8 cellular contexts compared by ENCODE assay signal in genomic region chr2:27723372-27724144, GRCh38. TPM values are rescaled to one million over a fixed set of nuclear protein-coding genes. Genes with fewer than 3 reads are reported as not detected.
DNase-seq lines count a peak whose midpoint lies in the region; ATAC-seq and TF ChIP-seq lines count a peak whose summit lies in the region.

No MANE protein-coding gene starts in this region.

- H3K27me3 ChIP-seq in HAP-1 (ENCODE audit: low read depth) (no peaks in the 10 kb centered on the region), PC-3 (ENCODE audit: low read length) (no peaks in the 10 kb centered on the region), layer of hippocampus (ENCODE audit: control insufficient read depth, insufficient read depth, low read length) (no peaks in the 10 kb centered on the region)

- in situ Hi-C loops in HAP-1 (cut with MboI; ENCODE audit: low sequenced_read_pairs): no loop called here

- H3K36me3 Mint-ChIP-seq in Calu3 (ENCODE audit: insufficient read depth, unreplicated experiment): peaks cover 6% of the 10 kb centered on the region

- peak overlapping the region; percentile 60 for H2AFZ ChIP-seq in PC-3 (ENCODE audit: low read length)

- H3K36me3 ChIP-seq in HAP-1 (replicated peaks): no peaks in the 10 kb centered on the region
- H3K36me3 ChIP-seq in PC-3 (ENCODE audit: low read depth, low read length): no peaks in the 10 kb centered on the region

- ATAC-seq in PC-3: peak; percentile 62
- ATAC-seq in HG03460 (IDR thresholded peaks at IDR 0.05; ENCODE audit: unreplicated experiment): no peak

- peak overlapping the region; percentile 59 for H3K27ac ChIP-seq in PC-3 (ENCODE audit: low read length)
- H3K27ac ChIP-seq in layer of hippocampus (ENCODE audit: low read depth, low read length): peak overlapping the region; percentile 22

- H3K9me2 ChIP-seq in PC-3 (replicated peaks; ENCODE audit: low read length): no peaks in the 10 kb centered on the region

- H3K4me1 ChIP-seq in HAP-1 (no peaks in the 10 kb centered on the region), PC-3 (ENCODE audit: insufficient read depth, low read length) (peaks cover 45% of the 10 kb centered on the region)

- TF ChIP-seq CTCF in Calu3 (IDR thresholded peaks at IDR 0.05; ENCODE audit: unreplicated experiment) (peak; percentile 66), PC-3 (conservative IDR thresholded peaks at IDR 0.05; ENCODE audit: low read depth, low read length) (peak; percentile 83), choroid plexus epithelial cell (conservative IDR thresholded peaks at IDR 0.05; ENCODE audit: low read depth, low read length) (peak; percentile 90)

- no TSS peak for BruUV-seq in Calu3 (replicated peaks; lab: Mats Ljungman, UMichigan)
- BruUV-seq in PC-3 (replicated peaks; lab: Mats Ljungman, UMichigan): no TSS peak

- peaks cover 45% of the 10 kb centered on the region for H3K4me1 Mint-ChIP-seq in Calu3 (ENCODE audit: low read depth, unreplicated experiment)

- no peaks in the 10 kb centered on the region for H3K9me3 Mint-ChIP-seq in Calu3 (ENCODE audit: low read depth, unreplicated experiment)

- H3K27me3 Mint-ChIP-seq in Calu3 (ENCODE audit: unreplicated experiment): no peaks in the 10 kb centered on the region

- no peak overlapping the region for H3K4me3 ChIP-seq in HAP-1
- peak overlapping the region; percentile 13; the same call in 1 of the 2 replicates for H3K4me3 ChIP-seq in PC-3 (ENCODE audit: low read length)
- no peak overlapping the region for H3K4me3 ChIP-seq in choroid plexus epithelial cell (ENCODE audit: low read depth, low read length)

- no peak overlapping the region for H3K4me3 Mint-ChIP-seq in Calu3 (ENCODE audit: low read depth, unreplicated experiment)

- H3K9me3 ChIP-seq in HAP-1: no peaks in the 10 kb centered on the region
- no peaks in the 10 kb centered on the region for H3K9me3 ChIP-seq in PC-3 (ENCODE audit: low read length)

- DNase-seq in Calu3 (peak; percentile 72), HAP-1 (ENCODE audit: low spot score in 2 of 2) (peak; percentile 69 to 78), PC-3 (peak; percentile 73), choroid plexus epithelial cell (ENCODE audit: low read depth) (peak; percentile 86), activated gamma-delta T cell treated with Interleukin-2 at 50 U/mL for 16 hours (no peak)
- peak; percentile 1 for DNase-seq in stimulated activated naive CD4-positive, alpha-beta T cell treated with Interleukin-2 at 50 U/mL for 16 hours (lab: John Stamatoyannopoulos, UW)

- H3K9ac ChIP-seq in PC-3 (ENCODE audit: low read length): no peak overlapping the region

- peak overlapping the region; percentile 53 for H3K27ac Mint-ChIP-seq in Calu3 (ENCODE audit: unreplicated experiment)

- intact Hi-C loops in Calu3 (cut with micrococcal nuclease; ENCODE audit: unreplicated experiment) (loop anchor here (1.0 to 5.0 kb wide), 2 partner anchors 29 to 674 kb away; no protein-coding TSS in a partner anchor), PC-3 (cut with micrococcal nuclease) (no loop called here)

- peak overlapping the region; percentile 68 for H3K4me2 ChIP-seq in PC-3 (ENCODE audit: low read length)

- H3K79me2 ChIP-seq in PC-3 (ENCODE audit: low read length): no peaks in the 10 kb centered on the region

- CTCF ChIA-PET in Calu3 (lab: Charles Lee) (interaction anchor here (0.5 to 2.6 kb wide), 13 partner anchors 9 to 1276 kb away, joined by 3 to 47 read pairs (median 5); no protein-coding TSS in a partner anchor), PC-3 (lab: Charles Lee) (interaction anchor here (0.5 to 1.0 kb wide), 6 partner anchors 20 to 232 kb away, joined by 3 to 4 read pairs (median 3); no protein-coding TSS in a partner anchor)

- no peaks in the 10 kb centered on the region for H3F3A ChIP-seq in PC-3 (ENCODE audit: low read length, unreplicated experiment)

- no peaks in the 10 kb centered on the region for H4K20me1 ChIP-seq in PC-3 (ENCODE audit: low read length)

- POLR2A ChIA-PET in PC-3 (lab: Charles Lee; ENCODE audit: unreplicated experiment): no interaction called here

RNA-seq across cellular contexts. Expression of gene MRPL33, which starts 48.0 kb away (rescaled TPM):
- total RNA-seq in Calu3 (2022): 75.8 and 82.9 TPM in 2 replicates
- 95.7 and 110 TPM in 2 replicates for total RNA-seq in PC-3 (2014; rRNA removed)

RNA-seq across cellular contexts. Expression of gene SLC4A1AP, which starts 59.9 kb away (rescaled TPM):
- total RNA-seq in Calu3 (2022) (24.2 and 27.8 TPM in 2 replicates), PC-3 (2014; rRNA removed) (29.1 and 30.3 TPM in 2 replicates)
